In the genomic region with DNA sequence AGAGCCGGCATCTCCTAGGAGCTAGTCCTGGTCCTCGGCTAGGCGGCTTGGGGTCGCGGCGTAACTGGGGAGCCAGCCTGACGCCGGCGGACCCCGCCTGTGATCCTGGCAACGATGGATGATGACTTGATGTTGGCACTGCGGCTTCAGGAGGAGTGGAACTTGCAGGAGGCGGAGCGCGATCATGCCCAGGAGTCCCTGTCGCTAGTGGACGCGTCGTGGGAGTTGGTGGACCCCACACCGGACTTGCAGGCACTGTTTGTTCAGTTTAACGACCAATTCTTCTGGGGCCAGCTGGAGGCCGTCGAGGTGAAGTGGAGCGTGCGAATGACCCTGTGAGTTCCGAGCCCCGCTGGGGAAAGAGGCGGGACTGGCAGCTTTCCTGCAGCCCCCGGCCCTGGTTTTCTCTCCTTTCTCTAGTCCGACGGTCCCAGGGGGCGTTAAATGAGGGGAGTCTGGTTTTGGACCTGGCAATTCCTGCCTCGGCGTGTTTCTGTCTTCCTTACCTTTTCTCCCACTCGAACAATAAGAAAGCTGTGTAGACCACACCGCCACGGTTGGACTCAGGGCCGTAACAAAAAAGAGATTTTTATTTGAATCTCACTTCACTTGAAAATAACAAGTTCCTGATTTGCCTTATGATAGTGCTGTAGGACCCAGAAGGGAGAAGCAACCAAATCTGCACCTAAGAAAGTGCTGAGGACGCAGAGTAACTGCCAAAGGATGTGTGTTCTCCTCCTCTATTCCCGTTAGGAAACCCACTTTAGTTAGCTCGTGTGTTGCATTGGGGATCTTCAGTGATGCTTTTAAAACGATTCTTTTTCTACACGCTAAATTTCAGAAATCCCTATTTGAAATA, we compare ENCODE assay signal across 1 cellular context.
TF ChIP-seq lines count a peak whose summit lies in the region.

A gene with protein sequence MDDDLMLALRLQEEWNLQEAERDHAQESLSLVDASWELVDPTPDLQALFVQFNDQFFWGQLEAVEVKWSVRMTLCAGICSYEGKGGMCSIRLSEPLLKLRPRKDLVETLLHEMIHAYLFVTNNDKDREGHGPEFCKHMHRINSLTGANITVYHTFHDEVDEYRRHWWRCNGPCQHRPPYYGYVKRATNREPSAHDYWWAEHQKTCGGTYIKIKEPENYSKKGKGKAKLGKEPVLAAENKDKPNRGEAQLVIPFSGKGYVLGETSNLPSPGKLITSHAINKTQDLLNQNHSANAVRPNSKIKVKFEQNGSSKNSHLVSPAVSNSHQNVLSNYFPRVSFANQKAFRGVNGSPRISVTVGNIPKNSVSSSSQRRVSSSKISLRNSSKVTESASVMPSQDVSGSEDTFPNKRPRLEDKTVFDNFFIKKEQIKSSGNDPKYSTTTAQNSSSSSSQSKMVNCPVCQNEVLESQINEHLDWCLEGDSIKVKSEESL (plus strand): TSS at position 24 of the 859 bp plus-strand sequence. CDS start 91 bp downstream, at position 115.

TF ChIP-seq in GM12878, 131 proteins besides CTCF, POLR2A, EP300 and RAD21 (continued from another document):
- TF ChIP-seq, protein P1, sequence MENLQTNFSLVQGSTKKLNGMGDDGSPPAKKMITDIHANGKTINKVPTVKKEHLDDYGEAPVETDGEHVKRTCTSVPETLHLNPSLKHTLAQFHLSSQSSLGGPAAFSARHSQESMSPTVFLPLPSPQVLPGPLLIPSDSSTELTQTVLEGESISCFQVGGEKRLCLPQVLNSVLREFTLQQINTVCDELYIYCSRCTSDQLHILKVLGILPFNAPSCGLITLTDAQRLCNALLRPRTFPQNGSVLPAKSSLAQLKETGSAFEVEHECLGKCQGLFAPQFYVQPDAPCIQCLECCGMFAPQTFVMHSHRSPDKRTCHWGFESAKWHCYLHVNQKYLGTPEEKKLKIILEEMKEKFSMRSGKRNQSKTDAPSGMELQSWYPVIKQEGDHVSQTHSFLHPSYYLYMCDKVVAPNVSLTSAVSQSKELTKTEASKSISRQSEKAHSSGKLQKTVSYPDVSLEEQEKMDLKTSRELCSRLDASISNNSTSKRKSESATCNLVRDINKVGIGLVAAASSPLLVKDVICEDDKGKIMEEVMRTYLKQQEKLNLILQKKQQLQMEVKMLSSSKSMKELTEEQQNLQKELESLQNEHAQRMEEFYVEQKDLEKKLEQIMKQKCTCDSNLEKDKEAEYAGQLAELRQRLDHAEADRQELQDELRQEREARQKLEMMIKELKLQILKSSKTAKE (IDR thresholded peaks at IDR 0.05; ENCODE audit: low read depth, poor library complexity, severe bottlenecking): no peak
- no peak for TF ChIP-seq MTA2 (IDR thresholded peaks at IDR 0.05; ENCODE audit: low read depth)
- no peak for TF ChIP-seq HDAC6 (IDR thresholded peaks at IDR 0.05; ENCODE audit: unreplicated experiment)
- no peak for TF ChIP-seq SMARCA5 (IDR thresholded peaks at IDR 0.05)
- no peak for TF ChIP-seq CBX3 (IDR thresholded peaks at IDR 0.05; ENCODE audit: borderline replicate concordance, low read depth)
- no peak for TF ChIP-seq CEBPB (IDR thresholded peaks at IDR 0.05; ENCODE audit: borderline replicate concordance in 1 of 2, low read depth in 2 of 2, low read length in 2 of 2)
- TF ChIP-seq HDGF (IDR thresholded peaks at IDR 0.05): peak; percentile 39; the same call in 1 of the 2 replicates
- TF ChIP-seq TARDBP (IDR thresholded peaks at IDR 0.05; ENCODE audit: borderline replicate concordance): no peak
- TF ChIP-seq FOS (IDR thresholded peaks at IDR 0.05; ENCODE audit: borderline replicate concordance, extremely low read depth, insufficient read length): no peak
- TF ChIP-seq SIN3A (IDR thresholded peaks at IDR 0.05; ENCODE audit: low read depth, low read length): peak; percentile 30
- TF ChIP-seq, protein P2, sequence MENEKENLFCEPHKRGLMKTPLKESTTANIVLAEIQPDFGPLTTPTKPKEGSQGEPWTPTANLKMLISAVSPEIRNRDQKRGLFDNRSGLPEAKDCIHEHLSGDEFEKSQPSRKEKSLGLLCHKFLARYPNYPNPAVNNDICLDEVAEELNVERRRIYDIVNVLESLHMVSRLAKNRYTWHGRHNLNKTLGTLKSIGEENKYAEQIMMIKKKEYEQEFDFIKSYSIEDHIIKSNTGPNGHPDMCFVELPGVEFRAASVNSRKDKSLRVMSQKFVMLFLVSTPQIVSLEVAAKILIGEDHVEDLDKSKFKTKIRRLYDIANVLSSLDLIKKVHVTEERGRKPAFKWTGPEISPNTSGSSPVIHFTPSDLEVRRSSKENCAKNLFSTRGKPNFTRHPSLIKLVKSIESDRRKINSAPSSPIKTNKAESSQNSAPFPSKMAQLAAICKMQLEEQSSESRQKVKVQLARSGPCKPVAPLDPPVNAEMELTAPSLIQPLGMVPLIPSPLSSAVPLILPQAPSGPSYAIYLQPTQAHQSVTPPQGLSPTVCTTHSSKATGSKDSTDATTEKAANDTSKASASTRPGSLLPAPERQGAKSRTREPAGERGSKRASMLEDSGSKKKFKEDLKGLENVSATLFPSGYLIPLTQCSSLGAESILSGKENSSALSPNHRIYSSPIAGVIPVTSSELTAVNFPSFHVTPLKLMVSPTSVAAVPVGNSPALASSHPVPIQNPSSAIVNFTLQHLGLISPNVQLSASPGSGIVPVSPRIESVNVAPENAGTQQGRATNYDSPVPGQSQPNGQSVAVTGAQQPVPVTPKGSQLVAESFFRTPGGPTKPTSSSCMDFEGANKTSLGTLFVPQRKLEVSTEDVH (IDR thresholded peaks at IDR 0.05; ENCODE audit: low read depth, partially characterized antibody): no peak
- no peak for TF ChIP-seq MEF2A (IDR thresholded peaks at IDR 0.05; ENCODE audit: insufficient read depth, low read depth, low read length)
- peak; percentile 70; the same call in 1 of the 2 replicates for TF ChIP-seq LARP7 (IDR thresholded peaks at IDR 0.05)
- TF ChIP-seq, protein P3, sequence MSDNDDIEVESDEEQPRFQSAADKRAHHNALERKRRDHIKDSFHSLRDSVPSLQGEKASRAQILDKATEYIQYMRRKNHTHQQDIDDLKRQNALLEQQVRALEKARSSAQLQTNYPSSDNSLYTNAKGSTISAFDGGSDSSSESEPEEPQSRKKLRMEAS (IDR thresholded peaks at IDR 0.05; ENCODE audit: low read depth, low read length): peak; percentile 76
- no peak; the same call in 1 of the 2 replicates for TF ChIP-seq ATF7 (IDR thresholded peaks at IDR 0.05; ENCODE audit: low read depth)
- TF ChIP-seq PAX5 (IDR thresholded peaks at IDR 0.05; ENCODE audit: borderline replicate concordance, low read depth, low read length): no peak
- no peak for TF ChIP-seq BHLHE40 (IDR thresholded peaks at IDR 0.05; ENCODE audit: borderline replicate concordance in 1 of 2, low read depth in 2 of 2, low read length in 1 of 2)
- TF ChIP-seq, protein P4, sequence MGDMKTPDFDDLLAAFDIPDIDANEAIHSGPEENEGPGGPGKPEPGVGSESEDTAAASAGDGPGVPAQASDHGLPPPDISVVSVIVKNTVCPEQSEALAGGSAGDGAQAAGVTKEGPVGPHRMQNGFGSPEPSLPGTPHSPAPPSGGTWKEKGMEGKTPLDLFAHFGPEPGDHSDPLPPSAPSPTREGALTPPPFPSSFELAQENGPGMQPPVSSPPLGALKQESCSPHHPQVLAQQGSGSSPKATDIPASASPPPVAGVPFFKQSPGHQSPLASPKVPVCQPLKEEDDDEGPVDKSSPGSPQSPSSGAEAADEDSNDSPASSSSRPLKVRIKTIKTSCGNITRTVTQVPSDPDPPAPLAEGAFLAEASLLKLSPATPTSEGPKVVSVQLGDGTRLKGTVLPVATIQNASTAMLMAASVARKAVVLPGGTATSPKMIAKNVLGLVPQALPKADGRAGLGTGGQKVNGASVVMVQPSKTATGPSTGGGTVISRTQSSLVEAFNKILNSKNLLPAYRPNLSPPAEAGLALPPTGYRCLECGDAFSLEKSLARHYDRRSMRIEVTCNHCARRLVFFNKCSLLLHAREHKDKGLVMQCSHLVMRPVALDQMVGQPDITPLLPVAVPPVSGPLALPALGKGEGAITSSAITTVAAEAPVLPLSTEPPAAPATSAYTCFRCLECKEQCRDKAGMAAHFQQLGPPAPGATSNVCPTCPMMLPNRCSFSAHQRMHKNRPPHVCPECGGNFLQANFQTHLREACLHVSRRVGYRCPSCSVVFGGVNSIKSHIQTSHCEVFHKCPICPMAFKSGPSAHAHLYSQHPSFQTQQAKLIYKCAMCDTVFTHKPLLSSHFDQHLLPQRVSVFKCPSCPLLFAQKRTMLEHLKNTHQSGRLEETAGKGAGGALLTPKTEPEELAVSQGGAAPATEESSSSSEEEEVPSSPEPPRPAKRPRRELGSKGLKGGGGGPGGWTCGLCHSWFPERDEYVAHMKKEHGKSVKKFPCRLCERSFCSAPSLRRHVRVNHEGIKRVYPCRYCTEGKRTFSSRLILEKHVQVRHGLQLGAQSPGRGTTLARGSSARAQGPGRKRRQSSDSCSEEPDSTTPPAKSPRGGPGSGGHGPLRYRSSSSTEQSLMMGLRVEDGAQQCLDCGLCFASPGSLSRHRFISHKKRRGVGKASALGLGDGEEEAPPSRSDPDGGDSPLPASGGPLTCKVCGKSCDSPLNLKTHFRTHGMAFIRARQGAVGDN (IDR thresholded peaks at IDR 0.05): no peak
- no peak for TF ChIP-seq EZH2 (IDR thresholded peaks at IDR 0.05; ENCODE audit: borderline replicate concordance, control insufficient read depth, low read depth, low read length)
- no peak for TF ChIP-seq YY1 (IDR thresholded peaks at IDR 0.05; ENCODE audit: low read depth, low read length)
- no peak for TF ChIP-seq PAX8 (IDR thresholded peaks at IDR 0.05)
- TF ChIP-seq, protein P5, sequence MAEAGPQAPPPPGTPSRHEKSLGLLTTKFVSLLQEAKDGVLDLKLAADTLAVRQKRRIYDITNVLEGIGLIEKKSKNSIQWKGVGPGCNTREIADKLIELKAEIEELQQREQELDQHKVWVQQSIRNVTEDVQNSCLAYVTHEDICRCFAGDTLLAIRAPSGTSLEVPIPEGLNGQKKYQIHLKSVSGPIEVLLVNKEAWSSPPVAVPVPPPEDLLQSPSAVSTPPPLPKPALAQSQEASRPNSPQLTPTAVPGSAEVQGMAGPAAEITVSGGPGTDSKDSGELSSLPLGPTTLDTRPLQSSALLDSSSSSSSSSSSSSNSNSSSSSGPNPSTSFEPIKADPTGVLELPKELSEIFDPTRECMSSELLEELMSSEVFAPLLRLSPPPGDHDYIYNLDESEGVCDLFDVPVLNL (IDR thresholded peaks at IDR 0.05; ENCODE audit: low read depth, low read length): no peak
TF ChIP-seq in GM12878: peak in this region for 14.
